ENCODE assay signal across 1 cellular context in the genomic region with DNA sequence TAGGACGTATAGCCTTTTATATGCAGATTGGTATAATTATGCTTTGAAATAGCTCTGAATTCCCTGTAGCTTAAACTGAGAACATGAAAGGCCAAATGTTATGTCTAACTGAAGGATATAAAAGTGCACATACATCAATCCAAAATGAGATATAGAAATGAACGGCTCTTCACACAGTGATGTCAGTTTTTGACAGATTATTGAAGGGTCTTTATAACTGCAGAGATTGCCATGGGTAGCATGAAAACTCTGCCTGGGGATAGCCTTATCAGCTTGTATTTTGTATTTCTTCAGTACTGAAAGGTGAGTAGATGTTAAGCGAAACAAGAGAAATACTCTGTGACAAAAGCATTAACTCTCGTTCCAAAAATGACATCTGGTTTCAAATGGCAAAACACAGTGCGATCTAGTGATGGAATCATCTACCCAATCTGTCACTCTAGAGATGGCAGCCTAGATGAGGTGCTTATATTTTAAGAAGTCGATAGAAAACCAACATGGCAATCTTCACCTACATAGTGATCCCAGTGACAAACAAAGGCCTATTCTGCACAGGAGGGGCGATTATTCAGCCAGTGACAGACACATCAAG.
TF ChIP-seq lines count a peak whose summit lies in the region.

No MANE protein-coding gene starts in this region.

TF ChIP-seq in GM23338, 12 proteins besides CTCF, POLR2A, EP300 and RAD21 (continued from another document):
- TF ChIP-seq, protein P1, sequence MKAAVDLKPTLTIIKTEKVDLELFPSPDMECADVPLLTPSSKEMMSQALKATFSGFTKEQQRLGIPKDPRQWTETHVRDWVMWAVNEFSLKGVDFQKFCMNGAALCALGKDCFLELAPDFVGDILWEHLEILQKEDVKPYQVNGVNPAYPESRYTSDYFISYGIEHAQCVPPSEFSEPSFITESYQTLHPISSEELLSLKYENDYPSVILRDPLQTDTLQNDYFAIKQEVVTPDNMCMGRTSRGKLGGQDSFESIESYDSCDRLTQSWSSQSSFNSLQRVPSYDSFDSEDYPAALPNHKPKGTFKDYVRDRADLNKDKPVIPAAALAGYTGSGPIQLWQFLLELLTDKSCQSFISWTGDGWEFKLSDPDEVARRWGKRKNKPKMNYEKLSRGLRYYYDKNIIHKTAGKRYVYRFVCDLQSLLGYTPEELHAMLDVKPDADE (IDR thresholded peaks at IDR 0.05) = no peak
- TF ChIP-seq EZH2 (IDR thresholded peaks at IDR 0.05; ENCODE audit: low read depth, unreplicated experiment) = no peak
- TF ChIP-seq, protein P2, sequence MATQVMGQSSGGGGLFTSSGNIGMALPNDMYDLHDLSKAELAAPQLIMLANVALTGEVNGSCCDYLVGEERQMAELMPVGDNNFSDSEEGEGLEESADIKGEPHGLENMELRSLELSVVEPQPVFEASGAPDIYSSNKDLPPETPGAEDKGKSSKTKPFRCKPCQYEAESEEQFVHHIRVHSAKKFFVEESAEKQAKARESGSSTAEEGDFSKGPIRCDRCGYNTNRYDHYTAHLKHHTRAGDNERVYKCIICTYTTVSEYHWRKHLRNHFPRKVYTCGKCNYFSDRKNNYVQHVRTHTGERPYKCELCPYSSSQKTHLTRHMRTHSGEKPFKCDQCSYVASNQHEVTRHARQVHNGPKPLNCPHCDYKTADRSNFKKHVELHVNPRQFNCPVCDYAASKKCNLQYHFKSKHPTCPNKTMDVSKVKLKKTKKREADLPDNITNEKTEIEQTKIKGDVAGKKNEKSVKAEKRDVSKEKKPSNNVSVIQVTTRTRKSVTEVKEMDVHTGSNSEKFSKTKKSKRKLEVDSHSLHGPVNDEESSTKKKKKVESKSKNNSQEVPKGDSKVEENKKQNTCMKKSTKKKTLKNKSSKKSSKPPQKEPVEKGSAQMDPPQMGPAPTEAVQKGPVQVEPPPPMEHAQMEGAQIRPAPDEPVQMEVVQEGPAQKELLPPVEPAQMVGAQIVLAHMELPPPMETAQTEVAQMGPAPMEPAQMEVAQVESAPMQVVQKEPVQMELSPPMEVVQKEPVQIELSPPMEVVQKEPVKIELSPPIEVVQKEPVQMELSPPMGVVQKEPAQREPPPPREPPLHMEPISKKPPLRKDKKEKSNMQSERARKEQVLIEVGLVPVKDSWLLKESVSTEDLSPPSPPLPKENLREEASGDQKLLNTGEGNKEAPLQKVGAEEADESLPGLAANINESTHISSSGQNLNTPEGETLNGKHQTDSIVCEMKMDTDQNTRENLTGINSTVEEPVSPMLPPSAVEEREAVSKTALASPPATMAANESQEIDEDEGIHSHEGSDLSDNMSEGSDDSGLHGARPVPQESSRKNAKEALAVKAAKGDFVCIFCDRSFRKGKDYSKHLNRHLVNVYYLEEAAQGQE (IDR thresholded peaks at IDR 0.05; ENCODE audit: unreplicated experiment) = no peak
- no peak for TF ChIP-seq ZNF114 (CRISPR knock-in tag; IDR thresholded peaks at IDR 0.05)
- no peak for TF ChIP-seq EZH2phosphoT487 (IDR thresholded peaks at IDR 0.05; ENCODE audit: unreplicated experiment)
- no peak for TF ChIP-seq ZNF331 (CRISPR knock-in tag; IDR thresholded peaks at IDR 0.05; ENCODE audit: low read depth)
- no peak for TF ChIP-seq STAT1 (IDR thresholded peaks at IDR 0.05; ENCODE audit: unreplicated experiment)
- TF ChIP-seq, protein P3, sequence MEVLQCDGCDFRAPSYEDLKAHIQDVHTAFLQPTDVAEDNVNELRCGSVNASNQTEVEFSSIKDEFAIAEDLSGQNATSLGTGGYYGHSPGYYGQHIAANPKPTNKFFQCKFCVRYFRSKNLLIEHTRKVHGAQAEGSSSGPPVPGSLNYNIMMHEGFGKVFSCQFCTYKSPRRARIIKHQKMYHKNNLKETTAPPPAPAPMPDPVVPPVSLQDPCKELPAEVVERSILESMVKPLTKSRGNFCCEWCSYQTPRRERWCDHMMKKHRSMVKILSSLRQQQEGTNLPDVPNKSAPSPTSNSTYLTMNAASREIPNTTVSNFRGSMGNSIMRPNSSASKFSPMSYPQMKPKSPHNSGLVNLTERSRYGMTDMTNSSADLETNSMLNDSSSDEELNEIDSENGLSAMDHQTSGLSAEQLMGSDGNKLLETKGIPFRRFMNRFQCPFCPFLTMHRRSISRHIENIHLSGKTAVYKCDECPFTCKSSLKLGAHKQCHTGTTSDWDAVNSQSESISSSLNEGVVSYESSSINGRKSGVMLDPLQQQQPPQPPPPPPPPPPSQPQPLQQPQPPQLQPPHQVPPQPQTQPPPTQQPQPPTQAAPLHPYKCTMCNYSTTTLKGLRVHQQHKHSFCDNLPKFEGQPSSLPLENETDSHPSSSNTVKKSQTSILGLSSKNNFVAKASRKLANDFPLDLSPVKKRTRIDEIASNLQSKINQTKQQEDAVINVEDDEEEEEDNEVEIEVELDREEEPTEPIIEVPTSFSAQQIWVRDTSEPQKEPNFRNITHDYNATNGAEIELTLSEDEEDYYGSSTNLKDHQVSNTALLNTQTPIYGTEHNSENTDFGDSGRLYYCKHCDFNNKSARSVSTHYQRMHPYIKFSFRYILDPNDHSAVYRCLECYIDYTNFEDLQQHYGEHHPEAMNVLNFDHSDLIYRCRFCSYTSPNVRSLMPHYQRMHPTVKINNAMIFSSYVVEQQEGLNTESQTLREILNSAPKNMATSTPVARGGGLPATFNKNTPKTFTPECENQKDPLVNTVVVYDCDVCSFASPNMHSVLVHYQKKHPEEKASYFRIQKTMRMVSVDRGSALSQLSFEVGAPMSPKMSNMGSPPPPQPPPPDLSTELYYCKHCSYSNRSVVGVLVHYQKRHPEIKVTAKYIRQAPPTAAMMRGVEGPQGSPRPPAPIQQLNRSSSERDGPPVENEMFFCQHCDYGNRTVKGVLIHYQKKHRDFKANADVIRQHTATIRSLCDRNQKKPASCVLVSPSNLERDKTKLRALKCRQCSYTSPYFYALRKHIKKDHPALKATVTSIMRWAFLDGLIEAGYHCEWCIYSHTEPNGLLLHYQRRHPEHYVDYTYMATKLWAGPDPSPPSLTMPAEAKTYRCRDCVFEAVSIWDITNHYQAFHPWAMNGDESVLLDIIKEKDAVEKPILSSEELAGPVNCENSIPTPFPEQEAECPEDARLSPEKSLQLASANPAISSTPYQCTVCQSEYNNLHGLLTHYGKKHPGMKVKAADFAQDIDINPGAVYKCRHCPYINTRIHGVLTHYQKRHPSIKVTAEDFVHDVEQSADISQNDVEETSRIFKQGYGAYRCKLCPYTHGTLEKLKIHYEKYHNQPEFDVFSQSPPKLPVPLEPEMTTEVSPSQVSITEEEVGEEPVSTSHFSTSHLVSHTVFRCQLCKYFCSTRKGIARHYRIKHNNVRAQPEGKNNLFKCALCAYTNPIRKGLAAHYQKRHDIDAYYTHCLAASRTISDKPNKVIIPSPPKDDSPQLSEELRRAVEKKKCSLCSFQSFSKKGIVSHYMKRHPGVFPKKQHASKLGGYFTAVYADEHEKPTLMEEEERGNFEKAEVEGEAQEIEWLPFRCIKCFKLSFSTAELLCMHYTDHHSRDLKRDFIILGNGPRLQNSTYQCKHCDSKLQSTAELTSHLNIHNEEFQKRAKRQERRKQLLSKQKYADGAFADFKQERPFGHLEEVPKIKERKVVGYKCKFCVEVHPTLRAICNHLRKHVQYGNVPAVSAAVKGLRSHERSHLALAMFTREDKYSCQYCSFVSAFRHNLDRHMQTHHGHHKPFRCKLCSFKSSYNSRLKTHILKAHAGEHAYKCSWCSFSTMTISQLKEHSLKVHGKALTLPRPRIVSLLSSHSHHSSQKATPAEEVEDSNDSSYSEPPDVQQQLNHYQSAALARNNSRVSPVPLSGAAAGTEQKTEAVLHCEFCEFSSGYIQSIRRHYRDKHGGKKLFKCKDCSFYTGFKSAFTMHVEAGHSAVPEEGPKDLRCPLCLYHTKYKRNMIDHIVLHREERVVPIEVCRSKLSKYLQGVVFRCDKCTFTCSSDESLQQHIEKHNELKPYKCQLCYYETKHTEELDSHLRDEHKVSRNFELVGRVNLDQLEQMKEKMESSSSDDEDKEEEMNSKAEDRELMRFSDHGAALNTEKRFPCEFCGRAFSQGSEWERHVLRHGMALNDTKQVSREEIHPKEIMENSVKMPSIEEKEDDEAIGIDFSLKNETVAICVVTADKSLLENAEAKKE (CRISPR knock-in tag; IDR thresholded peaks at IDR 0.05) = no peak
